8 cellular contexts compared by ENCODE assay signal in the genomic region with DNA sequence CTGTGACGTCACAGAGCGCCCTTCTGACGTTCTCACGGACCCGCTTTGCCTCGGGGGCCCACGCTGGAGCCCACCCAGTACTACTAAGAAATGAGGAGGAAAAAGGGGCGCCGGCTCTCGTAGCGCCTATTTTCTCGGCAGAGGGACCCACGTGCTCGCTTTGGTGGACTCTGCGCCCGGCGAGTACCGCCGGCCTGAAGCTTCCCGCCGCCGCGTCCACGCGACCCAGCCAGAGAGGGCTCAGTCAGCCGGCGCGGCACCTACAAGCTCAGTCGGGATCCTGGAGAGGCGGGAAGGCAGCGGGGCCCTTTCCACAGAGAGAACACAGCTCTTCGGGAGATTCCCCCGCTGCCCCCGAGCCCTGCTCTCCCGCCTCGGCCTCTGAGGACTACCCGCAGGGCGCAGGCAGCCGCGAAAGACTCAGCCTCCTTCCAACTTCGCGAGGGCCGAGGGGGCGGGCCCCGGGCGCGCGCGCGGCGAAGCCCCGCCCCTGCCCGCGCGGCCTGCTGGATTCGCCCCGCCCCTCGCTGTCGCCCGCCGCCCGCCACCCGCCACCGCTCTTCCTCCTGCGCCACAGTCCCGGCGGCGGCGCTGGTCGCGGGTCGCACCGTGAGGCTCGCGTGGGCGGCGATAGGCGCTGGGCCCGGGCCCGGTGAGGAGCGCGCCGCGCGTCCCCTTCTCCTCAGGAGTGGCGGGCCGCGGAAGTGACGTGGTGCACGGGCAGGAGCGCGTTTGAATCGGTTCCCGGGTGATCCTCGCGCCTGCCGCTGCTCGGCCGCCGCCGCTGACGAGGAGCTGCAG. TPM values are rescaled to one million over a fixed set of nuclear protein-coding genes. Genes with fewer than 3 reads are reported as not detected.
A peak's percentile ranks its signal among the peaks of the same experiment; 100 is the strongest.
DNase-seq lines count a peak whose midpoint lies in the region; ATAC-seq and FAIRE-seq lines count a peak whose summit lies in the region.

TSS of gene SMCHD1 (plus strand) at position 574 of the 801 bp plus-strand sequence. CDS start 350 bp downstream, outside the sequence.

- intact Hi-C loops in T-helper 2 cell treated with Interferon-gamma antibody and Interleukin-4, amounts not matched to agents 100 ng/mL and 5 ng/mL, for 36 hours (cut with micrococcal nuclease): loop anchor here (1.0 to 10.0 kb wide), 11 partner anchors 14 to 1841 kb away; partner anchors contain the start of genes EMILIN2, MYL12A, MYL12B and YES1
- intact Hi-C loops in left ventricle myocardium superior (cut with micrococcal nuclease): no loop called here

- peak within 1 kb of the TSS; percentile 94 for H3K27ac ChIP-seq in angular gyrus (ENCODE audit: low read depth, low read length)

- ATAC-seq in GM18499 (IDR thresholded peaks at IDR 0.05; ENCODE audit: insufficient read depth, unreplicated experiment): peak; percentile 41
- ATAC-seq in HG02870 (IDR thresholded peaks at IDR 0.05; ENCODE audit: unreplicated experiment): peak; percentile 59
- peak; percentile 91 for ATAC-seq in left ventricle myocardium superior

- peak; percentile 98 for FAIRE-seq in urothelium cell line (lab: Jason Lieb, UNC)

- DNase-seq in NCI-H1694 treated with DMSO at 0.1 percent for 48 hours (lab: John Stamatoyannopoulos, UW): peak; percentile 46
- peak; percentile 94 for DNase-seq in left ventricle myocardium superior
- DNase-seq in pulmonary artery endothelial cell (ENCODE audit: low read depth, low spot score): no peak
- peak; percentile 98 for DNase-seq in urothelium cell line (ENCODE audit: low spot score)

RNA-seq across cellular contexts. Expression of gene SMCHD1, which starts in this region (rescaled TPM):
- total RNA-seq in T-helper 2 cell treated with Interferon-gamma antibody and Interleukin-4, amounts not matched to agents 100 ng/mL and 5 ng/mL, for 36 hours: 142 and 144 TPM in 2 replicates
- total RNA-seq in left ventricle myocardium superior: 32.2 TPM
- total RNA-seq in pulmonary artery endothelial cell: 58.1 and 67.8 TPM in 2 replicates

Comparison
In these comparisons a context has a peak if more than half of its experiments do, and no peak if none do; other contexts are left out.
1. ATAC-seq: peak in every context shown above with its lines; median percentile 91 in left ventricle myocardium superior; 59 in HG02870; 41 in GM18499.